ENCODE assay signal across 24 cellular contexts in the genomic region with DNA sequence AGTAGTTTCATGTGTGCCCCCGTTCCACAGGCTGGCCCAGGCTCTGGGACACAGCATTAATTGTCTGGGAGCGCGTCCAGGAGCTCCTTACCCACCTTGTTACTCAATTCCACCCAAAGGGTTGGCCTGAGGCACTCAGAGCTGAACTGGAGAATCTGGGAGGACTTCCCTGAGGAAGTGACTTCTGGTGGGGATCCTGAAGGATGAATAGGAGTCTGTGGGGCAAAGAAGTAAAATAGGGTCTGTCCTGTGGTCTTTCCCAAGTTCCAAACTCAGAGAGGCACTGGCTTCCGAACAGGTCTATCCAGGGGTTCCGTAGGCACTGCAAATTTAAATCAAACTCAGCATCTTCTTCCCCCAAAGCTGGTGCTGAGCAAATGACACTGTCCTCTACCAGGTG.
DNase-seq lines count a peak whose midpoint lies in the region; ATAC-seq, FAIRE-seq and TF ChIP-seq lines count a peak whose summit lies in the region.
"Had no signal": no experiment of that assay in that cellular context is flagged by ENCODE, and none has a peak within 500 bp of the region (broad histone marks: within the 10 kb centered on the region; RNA-seq: fewer than 3 reads in every experiment).

No MANE protein-coding gene starts in this region.

- BruUV-seq in K562 (replicated peaks; lab: Mats Ljungman, UMichigan), result no TSS peak

- no peaks in the 10 kb centered on the region for H3K27me3 ChIP-seq in SK-N-SH (ENCODE audit: insufficient read depth)
- peaks cover 14 to 68% of the 10 kb centered on the region in 2 experiments; a peak in 3 of 5 replicates for H3K27me3 ChIP-seq in K562 (ENCODE audit: control insufficient read depth in 2 of 2, insufficient read depth in 2 of 2, low read length in 2 of 2)
- H3K27me3 ChIP-seq: BE2C had no signal

- H3K79me2 ChIP-seq in SK-N-SH (ENCODE audit: insufficient read depth) (no peaks in the 10 kb centered on the region), K562 (ENCODE audit: control insufficient read depth, insufficient read depth, low read length) (no peaks in the 10 kb centered on the region)

- no peaks in the 10 kb centered on the region for H3K4me1 Mint-ChIP-seq in stimulated activated naive B cell treated with anti-CD40 and anti-IgM and Interleukin-4, amounts not matched to agents 10 μg/mL and 1 μg/mL and 100 μg/mL, for 72 hours
- no peaks in the 10 kb centered on the region for H3K4me1 Mint-ChIP-seq in stimulated activated naive CD8-positive, alpha-beta T cell treated with anti-CD3 and anti-CD28 coated beads, Interleukin-15, amount 100 ng/mL, for 72 hours
- H3K4me1 Mint-ChIP-seq: CD4-positive, CD25-positive, alpha-beta regulatory T cell; GM23338 had no signal

- H3K9ac ChIP-seq in SK-N-SH, result no peak overlapping the region
- H3K9ac ChIP-seq in K562 (ENCODE audit: insufficient read depth in 1 of 2, low read depth in 2 of 2, low read length in 2 of 2), result no peak overlapping the region

- H3K36me3 ChIP-seq in SK-N-SH (replicated peaks in 1 of 2; ENCODE audit: control insufficient read depth in 1 of 2, insufficient read depth in 2 of 2, low read length in 1 of 2) (no peaks in the 10 kb centered on the region), K562 (ENCODE audit: control insufficient read depth, insufficient read depth, low read length) (no peaks in the 10 kb centered on the region)
- H3K36me3 ChIP-seq: BE2C had no signal

- POLR2A ChIA-PET in SK-N-SH (lab: Yijun Ruan, JAX) (no interaction called here), K562 (lab: Yijun Ruan, JAX) (no interaction called here)

- DNase-seq in SK-N-SH (no peak), K562 (ENCODE audit: extremely low read depth in 1 of 4, low spot score in 3 of 4) (no peak), Right ventricle myocardium inferior (ENCODE audit: missing footprints) (no peak)
- no peak for DNase-seq in stimulated activated naive B cell treated with anti-CD40 and anti-IgM and Interleukin-4, amounts not matched to agents 10 μg/mL and 1 μg/mL and 100 μg/mL, for 72 hours
- no peak for DNase-seq in stimulated activated naive CD8-positive, alpha-beta T cell treated with anti-CD3 and anti-CD28 coated beads, Interleukin-15, amount 100 ng/mL, for 72 hours
- DNase-seq: ACHN; AML-193; BE2C; Caco-2; CD4-positive, CD25-positive, alpha-beta regulatory T cell; CD8-positive, alpha-beta T cell; DMS153; DND-41; H9; HFFc6 had no signal

- TF ChIP-seq POLR2A in K562 (conservative IDR thresholded peaks at IDR 0.05), result no peak

- H3K9me3 Mint-ChIP-seq in stimulated activated naive B cell treated with anti-CD40 and anti-IgM and Interleukin-4, amounts not matched to agents 10 μg/mL and 1 μg/mL and 100 μg/mL, for 72 hours, result no peaks in the 10 kb centered on the region
- no peaks in the 10 kb centered on the region for H3K9me3 Mint-ChIP-seq in stimulated activated naive CD8-positive, alpha-beta T cell treated with anti-CD3 and anti-CD28 coated beads, Interleukin-15, amount 100 ng/mL, for 72 hours
- H3K9me3 Mint-ChIP-seq: CD4-positive, CD25-positive, alpha-beta regulatory T cell; CD8-positive, alpha-beta T cell; GM23338; H9; HFFc6 had no signal

- in situ Hi-C loops in K562 (cut with MboI), result no loop called here

- no peak overlapping the region for H3K4me3 Mint-ChIP-seq in stimulated activated naive B cell treated with anti-CD40 and anti-IgM and Interleukin-4, amounts not matched to agents 10 μg/mL and 1 μg/mL and 100 μg/mL, for 72 hours
- no peak overlapping the region for H3K4me3 Mint-ChIP-seq in stimulated activated naive CD8-positive, alpha-beta T cell treated with anti-CD3 and anti-CD28 coated beads, Interleukin-15, amount 100 ng/mL, for 72 hours
- H3K4me3 Mint-ChIP-seq: CD4-positive, CD25-positive, alpha-beta regulatory T cell; CD8-positive, alpha-beta T cell; GM23338; H9; HFFc6 had no signal

- CTCF ChIA-PET in SK-N-SH (lab: Yijun Ruan, JAX) (interaction anchor here (1.8 to 1.9 kb wide), 2 partner anchors 15 to 67 kb away, joined by 5 to 10 read pairs; no protein-coding TSS in a partner anchor), K562 (lab: Yijun Ruan, JAX; ENCODE audit: low intra/inter-chr PET ratio) (no interaction called here)

- no peaks in the 10 kb centered on the region for H3K36me3 Mint-ChIP-seq in stimulated activated naive B cell treated with anti-CD40 and anti-IgM and Interleukin-4, amounts not matched to agents 10 μg/mL and 1 μg/mL and 100 μg/mL, for 72 hours
- H3K36me3 Mint-ChIP-seq: CD4-positive, CD25-positive, alpha-beta regulatory T cell; CD8-positive, alpha-beta T cell had no signal

- H3K9me2 ChIP-seq in SK-N-SH, result no peaks in the 10 kb centered on the region

- no peak for FAIRE-seq in K562 (lab: Jason Lieb, UNC)
- FAIRE-seq: A204.1, G401.6, GM12892 had no signal

- H4K20me1 ChIP-seq in SK-N-SH (ENCODE audit: insufficient read depth) (no peaks in the 10 kb centered on the region), K562 (replicated peaks; ENCODE audit: control insufficient read depth, insufficient read depth, low read length) (0 out of 2 replicates have a peak, but pooled peaks cover 6% of the 10 kb centered on the region)

- H3F3A ChIP-seq in SK-N-SH (replicated peaks; ENCODE audit: insufficient read depth), result no peaks in the 10 kb centered on the region

- no peak for TF ChIP-seq EP300 in SK-N-SH (IDR thresholded peaks at IDR 0.05; ENCODE audit: borderline replicate concordance in 1 of 2, low read depth in 1 of 2, low read length in 1 of 2)
- TF ChIP-seq EP300 in K562 (IDR thresholded peaks at IDR 0.05; ENCODE audit: low read length), result no peak

- H3K9me1 ChIP-seq in K562 (ENCODE audit: control insufficient read depth, insufficient read depth, low read length), result no peaks in the 10 kb centered on the region

- intact Hi-C loops in K562 (cut with micrococcal nuclease), result no loop called here
- intact Hi-C loops in Right ventricle myocardium inferior (cut with DNase I), result no loop called here

- H3K4me1 ChIP-seq in SK-N-SH (ENCODE audit: control insufficient read depth in 1 of 2, insufficient read depth in 2 of 2, low read depth in 1 of 2, low read length in 1 of 2) (no peaks in the 10 kb centered on the region), K562 (replicated peaks in 1 of 2; ENCODE audit: control insufficient read depth in 2 of 2, insufficient read depth in 2 of 2, low read length in 2 of 2) (peaks cover 0 to 10% of the 10 kb centered on the region in 2 experiments; a peak in 1 of 5 replicates)
- H3K4me1 ChIP-seq: BE2C, Caco-2 had no signal

- TF ChIP-seq RAD21 in SK-N-SH (IDR thresholded peaks at IDR 0.05; ENCODE audit: low read length) (no peak), K562 (CRISPR knock-in tag; conservative IDR thresholded peaks at IDR 0.05 in 1 of 2, IDR thresholded peaks at IDR 0.05 in 1 of 2) (no peak)

- H3K9me3 ChIP-seq in SK-N-SH (no peaks in the 10 kb centered on the region), K562 (replicated peaks; ENCODE audit: control insufficient read depth, insufficient read depth, low read depth, low read length) (peaks cover 3% of the 10 kb centered on the region; the same call in 1 of the 2 replicates)
- H3K9me3 ChIP-seq: BE2C, Caco-2 had no signal

- H3K27ac Mint-ChIP-seq in stimulated activated naive B cell treated with anti-CD40 and anti-IgM and Interleukin-4, amounts not matched to agents 10 μg/mL and 1 μg/mL and 100 μg/mL, for 72 hours, result peak overlapping the region; percentile 31
- no peak overlapping the region for H3K27ac Mint-ChIP-seq in stimulated activated naive CD8-positive, alpha-beta T cell treated with anti-CD3 and anti-CD28 coated beads, Interleukin-15, amount 100 ng/mL, for 72 hours
- H3K27ac Mint-ChIP-seq: CD4-positive, CD25-positive, alpha-beta regulatory T cell; CD8-positive, alpha-beta T cell; GM23338; HFFc6 had no signal

- H3K4me2 ChIP-seq in SK-N-SH (no peak overlapping the region), K562 (ENCODE audit: insufficient read depth, low read length) (no peak overlapping the region)
- H3K4me2 ChIP-seq: GM23338 had no signal

- no peak for ATAC-seq in SK-N-SH treated with all-trans-retinoic acid at 6 μM for 48 hours
- ATAC-seq in K562, result no peak
- no peak for ATAC-seq in stimulated activated naive B cell treated with anti-CD40 and anti-IgM and Interleukin-4, amounts not matched to agents 10 μg/mL and 1 μg/mL and 100 μg/mL, for 72 hours (replicated peaks)
- no peak for ATAC-seq in GM18909 (IDR thresholded peaks at IDR 0.05; ENCODE audit: poor library complexity, unreplicated experiment)
- ATAC-seq in stimulated activated naive CD8-positive, alpha-beta T cell treated with anti-CD3 and anti-CD28 coated beads, Interleukin-15, amount 100 ng/mL, for 72 hours, result no peak
- ATAC-seq in Right ventricle myocardium inferior, result no peak
- ATAC-seq: CD8-positive, alpha-beta T cell; HCT116 had no signal

- H2AFZ ChIP-seq in SK-N-SH (ENCODE audit: low read depth), result no peak overlapping the region
- H2AFZ ChIP-seq in K562 (ENCODE audit: low read depth, low read length), result no peak overlapping the region
- H2AFZ ChIP-seq: GM23338 had no signal

- no peak overlapping the region for H3K27ac ChIP-seq in SK-N-SH (ENCODE audit: low read depth in 2 of 2, low read length in 1 of 2)
- no peak overlapping the region for H3K27ac ChIP-seq in K562 (ENCODE audit: extremely low read depth, low read depth, low read length)
- H3K27ac ChIP-seq: 22Rv1, C4-2B had no signal

- 68% methylated on average over 4 of the region's 5 CpGs for WGBS in SK-N-SH (ENCODE audit: low lambda C conversion rate)
- WGBS in K562 (ENCODE audit: insufficient coverage, low coverage, missing lambda C conversion rate), result 0% methylated on average over 5 of the region's 5 CpGs

- H3K27me3 Mint-ChIP-seq in stimulated activated naive B cell treated with anti-CD40 and anti-IgM and Interleukin-4, amounts not matched to agents 10 μg/mL and 1 μg/mL and 100 μg/mL, for 72 hours, result peaks cover 0 to 4% of the 10 kb centered on the region in 2 donors
- H3K27me3 Mint-ChIP-seq in stimulated activated naive CD8-positive, alpha-beta T cell treated with anti-CD3 and anti-CD28 coated beads, Interleukin-15, amount 100 ng/mL, for 72 hours, result no peaks in the 10 kb centered on the region

- H3K4me3 ChIP-seq in SK-N-SH (ENCODE audit: low read depth in 2 of 2, low read length in 1 of 2) (no peak overlapping the region), K562 (no peak overlapping the region)
- H3K4me3 ChIP-seq: GM23338 had no signal

- no peak for TF ChIP-seq CTCF in SK-N-SH (IDR thresholded peaks at IDR 0.05)
- no peak for TF ChIP-seq CTCF in K562 (IDR thresholded peaks at IDR 0.05 in 2 of 3, conservative IDR thresholded peaks at IDR 0.05 in 1 of 3; ENCODE audit: insufficient read depth in 2 of 3, low read depth in 1 of 3, low read length in 3 of 3)

TF ChIP-seq in SK-N-SH treated with all-trans-retinoic acid at 6 μM for 48 hours, 23 proteins besides CTCF, POLR2A, EP300 and RAD21:
- TF ChIP-seq ZFP3 (CRISPR knock-in tag; IDR thresholded peaks at IDR 0.05) (peak; percentile 97), ZNF8 (CRISPR knock-in tag; IDR thresholded peaks at IDR 0.05) (no peak)

TF ChIP-seq in K562, 482 proteins besides CTCF, POLR2A, EP300 and RAD21:
- peak; percentile 36 for TF ChIP-seq ZFP36 (IDR thresholded peaks at IDR 0.05; ENCODE audit: low read depth, low read length, partially characterized antibody)
- no peak for TF ChIP-seq MYBL2 (IDR thresholded peaks at IDR 0.05; ENCODE audit: low read depth)
- TF ChIP-seq MYBL2 (CRISPR knock-in tag; IDR thresholded peaks at IDR 0.05; ENCODE audit: borderline replicate concordance), result no peak
